ENCODE assay signal across 9 cellular contexts in genomic region chr2:136057023-136057801, GRCh38.
DNase-seq lines count a peak whose midpoint lies in the region; ATAC-seq lines count a peak whose summit lies in the region.
"Had no signal": no experiment of that assay in that cellular context is flagged by ENCODE, and none has a peak within 500 bp of the region (broad histone marks: within the 10 kb centered on the region; RNA-seq: fewer than 3 reads in every experiment).

No MANE protein-coding gene starts in this region.

- H3K4me3 Mint-ChIP-seq in CD8-positive, alpha-beta memory T cell = peak overlapping the region in 6 of 7 donors; percentile 49 to 67 (median 54)
- peak overlapping the region; percentile 41 for H3K4me3 Mint-ChIP-seq in activated naive CD8-positive, alpha-beta T cell treated with anti-CD3 and anti-CD28 coated beads for 36 hours

- no peaks in the 10 kb centered on the region for H3K36me3 ChIP-seq in CD8-positive, alpha-beta memory T cell (ENCODE audit: insufficient read depth, low read length)
- no peaks in the 10 kb centered on the region for H3K36me3 ChIP-seq in Karpas-422 (ENCODE audit: insufficient read depth, low read length)

- H3K27ac ChIP-seq in CD8-positive, alpha-beta memory T cell (ENCODE audit: low read depth, low read length) = no peak overlapping the region
- no peak overlapping the region for H3K27ac ChIP-seq in Karpas-422 (ENCODE audit: low read length)

- no peaks in the 10 kb centered on the region for H3K27me3 ChIP-seq in CD8-positive, alpha-beta memory T cell (ENCODE audit: insufficient read depth, low read length, poor library complexity, severe bottlenecking)
- H3K27me3 ChIP-seq in Karpas-422 (ENCODE audit: low read length) = no peaks in the 10 kb centered on the region

- ATAC-seq in GM21367 (IDR thresholded peaks at IDR 0.05; ENCODE audit: unreplicated experiment) = peak; percentile 33
- peak; percentile 46 for ATAC-seq in HG03378 (IDR thresholded peaks at IDR 0.05; ENCODE audit: unreplicated experiment)

- no peaks in the 10 kb centered on the region for H3K9me3 ChIP-seq in CD8-positive, alpha-beta memory T cell (ENCODE audit: low read length)
- H3K9me3 ChIP-seq in Karpas-422 (ENCODE audit: low read length) = no peaks in the 10 kb centered on the region

- H3K4me2 ChIP-seq in Karpas-422 (ENCODE audit: low read depth, low read length, poor library complexity, severe bottlenecking) = no peak overlapping the region

- H3K4me3 ChIP-seq in CD8-positive, alpha-beta memory T cell (ENCODE audit: low read length) = peak overlapping the region; percentile 17
- H3K4me3 ChIP-seq in Karpas-422 (ENCODE audit: low read length) = no peak overlapping the region

- POLR2A ChIA-PET in CD8-positive, alpha-beta memory T cell (lab: Charles Lee) = interaction anchor here (0.9 to 1.7 kb wide), 2 partner anchors 72 to 299 kb away, joined by 3 to 5 read pairs; partner anchors contain the start of gene DARS1

- H3K4me1 ChIP-seq in CD8-positive, alpha-beta memory T cell (ENCODE audit: insufficient read depth, low read length) = peaks cover 70% of the 10 kb centered on the region
- peaks cover 21% of the 10 kb centered on the region for H3K4me1 ChIP-seq in Karpas-422 (ENCODE audit: low read length)

- CTCF ChIA-PET in CD8-positive, alpha-beta memory T cell (lab: Charles Lee) = interaction anchor here (0.9 to 1.5 kb wide), 3 partner anchors 9 to 325 kb away, joined by 3 to 4 read pairs (median 3); no protein-coding TSS in a partner anchor

- peaks cover 0 to 6% (median 5%) of the 10 kb centered on the region in 3 donors for H3K36me3 Mint-ChIP-seq in CD8-positive, alpha-beta memory T cell
- peaks cover 6% of the 10 kb centered on the region for H3K36me3 Mint-ChIP-seq in activated naive CD8-positive, alpha-beta T cell treated with anti-CD3 and anti-CD28 coated beads for 36 hours

- peaks cover 0 to 1% of the 10 kb centered on the region in 2 donors for H3K27me3 Mint-ChIP-seq in CD8-positive, alpha-beta memory T cell
- H3K27me3 Mint-ChIP-seq in activated naive CD8-positive, alpha-beta T cell treated with anti-CD3 and anti-CD28 coated beads for 36 hours = no peaks in the 10 kb centered on the region

- no peaks in the 10 kb centered on the region for H3K79me2 ChIP-seq in Karpas-422 (ENCODE audit: low read length)

- no peaks in the 10 kb centered on the region for H3K9me2 ChIP-seq in Karpas-422 (replicated peaks; ENCODE audit: insufficient read depth, low read length)

- no peaks in the 10 kb centered on the region for H3K9me3 Mint-ChIP-seq in CD8-positive, alpha-beta memory T cell
- H3K9me3 Mint-ChIP-seq in activated naive CD8-positive, alpha-beta T cell treated with anti-CD3 and anti-CD28 coated beads for 36 hours = peaks cover 6% of the 10 kb centered on the region

- DNase-seq in CD8-positive, alpha-beta memory T cell = peak in 1 of 5 donors; percentile 14
- peak; percentile 50 for DNase-seq in activated naive CD8-positive, alpha-beta T cell treated with anti-CD3 and anti-CD28 coated beads for 36 hours
- no peak for DNase-seq in Karpas-422
- DNase-seq in RPMI8226 = no peak
- no peak for DNase-seq in ecto neural progenitor cell (ENCODE audit: low spot score)
- no peak for DNase-seq in NCI-H187 treated with DMSO at 0.1 percent for 48 hours (lab: John Stamatoyannopoulos, UW)
- DNase-seq: aorta had no signal

- no peaks in the 10 kb centered on the region for H4K20me1 ChIP-seq in Karpas-422 (ENCODE audit: insufficient read depth, low read depth, low read length)

- H3K27ac Mint-ChIP-seq in CD8-positive, alpha-beta memory T cell = peak overlapping the region; percentile 34 to 91 (median 78)
- peak overlapping the region; percentile 94 for H3K27ac Mint-ChIP-seq in activated naive CD8-positive, alpha-beta T cell treated with anti-CD3 and anti-CD28 coated beads for 36 hours

- no peak overlapping the region for H3K9ac ChIP-seq in Karpas-422 (ENCODE audit: low read length)

- no peak overlapping the region for H2AFZ ChIP-seq in Karpas-422 (ENCODE audit: low read length)

- peaks cover 47 to 88% (median 73%) of the 10 kb centered on the region in 3 donors for H3K4me1 Mint-ChIP-seq in CD8-positive, alpha-beta memory T cell
- H3K4me1 Mint-ChIP-seq in activated naive CD8-positive, alpha-beta T cell treated with anti-CD3 and anti-CD28 coated beads for 36 hours = peaks cover 68% of the 10 kb centered on the region
